In genomic region chr2:128602699-128603101, GRCh38 we compare ENCODE assay signal across 13 cellular contexts.
DNase-seq lines count a peak whose midpoint lies in the region; ATAC-seq, FAIRE-seq and TF ChIP-seq lines count a peak whose summit lies in the region.
"Had no signal": no experiment of that assay in that cellular context is flagged by ENCODE, and none has a peak within 500 bp of the region (broad histone marks: within the 10 kb centered on the region; RNA-seq: fewer than 3 reads in every experiment).

No MANE protein-coding gene starts in this region.

- TF ChIP-seq CTCF in right lobe of liver (IDR thresholded peaks at IDR 0.05), result no peak
- no peak for TF ChIP-seq CTCF in HepG2 (CRISPR knock-in tag; IDR thresholded peaks at IDR 0.05)
- TF ChIP-seq CTCF in RWPE2 (IDR thresholded peaks at IDR 0.05; ENCODE audit: poor library complexity, severe bottlenecking), result no peak
- TF ChIP-seq CTCF in lower lobe of right lung (IDR thresholded peaks at IDR 0.05), result no peak
- TF ChIP-seq CTCF in upper lobe of right lung (IDR thresholded peaks at IDR 0.05), result no peak
- no peak for TF ChIP-seq CTCF in smooth muscle cell (IDR thresholded peaks at IDR 0.05; ENCODE audit: borderline replicate concordance, insufficient read depth, poor library complexity, severe bottlenecking)

- ATAC-seq in right lobe of liver, result no peak
- no peak for ATAC-seq in HepG2
- ATAC-seq in RWPE2 (ENCODE audit: low read depth), result no peak
- no peak for ATAC-seq in lower lobe of right lung
- ATAC-seq in upper lobe of right lung, result no peak

- POLR2A ChIA-PET in HepG2 (lab: Yijun Ruan, JAX), result no interaction called here

- H3K4me3 ChIP-seq in right lobe of liver (no peak overlapping the region), HepG2 (replicated peaks in 1 of 3; ENCODE audit: insufficient read depth in 1 of 3, low read depth in 2 of 3, low read length in 3 of 3) (no peak overlapping the region), RWPE2 (ENCODE audit: severe bottlenecking) (no peak overlapping the region), lower lobe of right lung (no peak overlapping the region), upper lobe of right lung (no peak overlapping the region), smooth muscle cell (no peak overlapping the region)

- H3K4me2 ChIP-seq in HepG2 (ENCODE audit: low read depth, low read length), result no peak overlapping the region
- H3K4me2 ChIP-seq in smooth muscle cell, result no peak overlapping the region

- TF ChIP-seq RAD21 in HepG2 (CRISPR knock-in tag; IDR thresholded peaks at IDR 0.05), result no peak

- no peaks in the 10 kb centered on the region for H3K79me2 ChIP-seq in HepG2 (ENCODE audit: insufficient read depth, low read length)
- H3K79me2 ChIP-seq in smooth muscle cell (ENCODE audit: low read depth), result no peaks in the 10 kb centered on the region

- H4K20me1 ChIP-seq in HepG2 (ENCODE audit: insufficient read depth, low read length) (no peaks in the 10 kb centered on the region), smooth muscle cell (ENCODE audit: low read depth) (no peaks in the 10 kb centered on the region)

- no peaks in the 10 kb centered on the region for H3F3A ChIP-seq in smooth muscle cell (ENCODE audit: low read depth)

- H3K36me3 ChIP-seq in right lobe of liver, result no peaks in the 10 kb centered on the region
- no peaks in the 10 kb centered on the region for H3K36me3 ChIP-seq in HepG2 (replicated peaks in 1 of 2; ENCODE audit: control insufficient read depth in 1 of 2, insufficient read depth in 2 of 2, low read length in 2 of 2)
- H3K36me3 ChIP-seq in RWPE2 (ENCODE audit: low read depth), result no peaks in the 10 kb centered on the region
- no peaks in the 10 kb centered on the region for H3K36me3 ChIP-seq in lower lobe of right lung
- H3K36me3 ChIP-seq in upper lobe of right lung, result no peaks in the 10 kb centered on the region
- H3K36me3 ChIP-seq in smooth muscle cell (ENCODE audit: low read depth), result no peaks in the 10 kb centered on the region

- H3K27me3 ChIP-seq in right lobe of liver (no peaks in the 10 kb centered on the region), HepG2 (ENCODE audit: control insufficient read depth in 1 of 2, insufficient read depth in 2 of 2, low read length in 2 of 2) (peaks cover 3 to 26% of the 10 kb centered on the region in 2 experiments; a peak in 4 of 5 replicates), RWPE2 (ENCODE audit: insufficient read depth, poor library complexity, severe bottlenecking) (no peaks in the 10 kb centered on the region), lower lobe of right lung (ENCODE audit: low read depth) (no peaks in the 10 kb centered on the region), upper lobe of right lung (no peaks in the 10 kb centered on the region), smooth muscle cell (ENCODE audit: low read depth) (no peaks in the 10 kb centered on the region)

- BruUV-seq in HepG2 (replicated peaks; lab: Mats Ljungman, UMichigan), result no TSS peak

- H3K9ac ChIP-seq in HepG2 (ENCODE audit: insufficient read depth, low read depth, low read length) (no peak overlapping the region), smooth muscle cell (ENCODE audit: low read depth) (no peak overlapping the region)

- H3K4me1 ChIP-seq in right lobe of liver (no peaks in the 10 kb centered on the region), HepG2 (ENCODE audit: insufficient read depth, low read length) (no peaks in the 10 kb centered on the region), RWPE2 (ENCODE audit: insufficient read depth, poor library complexity, severe bottlenecking) (no peaks in the 10 kb centered on the region), lower lobe of right lung (peaks cover 6% of the 10 kb centered on the region), upper lobe of right lung (no peaks in the 10 kb centered on the region), smooth muscle cell (ENCODE audit: low read depth) (no peaks in the 10 kb centered on the region)

- H3K9me3 ChIP-seq in right lobe of liver (no peaks in the 10 kb centered on the region), HepG2 (ENCODE audit: low read length) (no peaks in the 10 kb centered on the region), RWPE2 (ENCODE audit: severe bottlenecking) (no peaks in the 10 kb centered on the region), lower lobe of right lung (no peaks in the 10 kb centered on the region), upper lobe of right lung (no peaks in the 10 kb centered on the region), smooth muscle cell (replicated peaks; ENCODE audit: low read depth) (no peaks in the 10 kb centered on the region)

- no peak for TF ChIP-seq POLR2A in right lobe of liver (IDR thresholded peaks at IDR 0.05)
- TF ChIP-seq POLR2A in HepG2 (IDR thresholded peaks at IDR 0.05; ENCODE audit: insufficient read depth in 1 of 2, low read depth in 2 of 2, low read length in 2 of 2), result no peak

- TF ChIP-seq EP300 in HepG2 (IDR thresholded peaks at IDR 0.05; ENCODE audit: low read depth in 2 of 2, low read length in 2 of 2) (no peak), HepG2 (CRISPR knock-in tag; IDR thresholded peaks at IDR 0.05; ENCODE audit: borderline replicate concordance) (no peak)

- H2AFZ ChIP-seq in HepG2 (ENCODE audit: low read length) (no peak overlapping the region), smooth muscle cell (ENCODE audit: low read depth) (no peak overlapping the region)

- WGBS in right lobe of liver (ENCODE audit: insufficient coverage, low coverage, low lambda C conversion rate, missing lambda C conversion rate), result 94% methylated on average over 3 of the region's 14 CpGs
- WGBS in HepG2 (ENCODE audit: low lambda C conversion rate), result 75% methylated on average over 7 of the region's 14 CpGs
- WGBS in smooth muscle cell (ENCODE audit: low lambda C conversion rate), result 96% methylated on average over 13 of the region's 14 CpGs

- CTCF ChIA-PET in HepG2 (lab: Yijun Ruan, JAX; ENCODE audit: low intra/inter-chr PET ratio, low total read pairs), result no interaction called here

- FAIRE-seq in HepG2 (lab: Jason Lieb, UNC), result no peak
- FAIRE-seq: H54 had no signal

- intact Hi-C loops in right lobe of liver (cut with DNase I), result loop anchor here in 1 of 2 donors (10.0 kb wide), 1 partner anchor 158 kb away; no protein-coding TSS in a partner anchor
- intact Hi-C loops in HepG2 (cut with micrococcal nuclease; ENCODE audit: unreplicated experiment), result no loop called here
- intact Hi-C loops in lower lobe of right lung (cut with DNase I), result no loop called here
- intact Hi-C loops in upper lobe of right lung (cut with DNase I), result no loop called here

- H3K27ac ChIP-seq in right lobe of liver, result no peak overlapping the region
- H3K27ac ChIP-seq in HepG2 (ENCODE audit: extremely low read length, insufficient read depth, low read length), result no peak overlapping the region
- H3K27ac ChIP-seq in RWPE2 (ENCODE audit: poor library complexity, severe bottlenecking), result no peak overlapping the region
- H3K27ac ChIP-seq in lower lobe of right lung, result no peak overlapping the region
- H3K27ac ChIP-seq in upper lobe of right lung, result no peak overlapping the region
- no peak overlapping the region for H3K27ac ChIP-seq in smooth muscle cell (ENCODE audit: low read depth)

- DNase-seq in right lobe of liver (peak in 2 of 3 donors; percentile 33 to 44), HepG2 (ENCODE audit: low spot score) (no peak), RWPE2 (ENCODE audit: low spot score) (peak; percentile 23), lower lobe of right lung (peak; percentile 25), upper lobe of right lung (peak; percentile 57), smooth muscle cell (lab: John Stamatoyannopoulos, UW; ENCODE audit: unreplicated experiment) (no peak), GM03348 (ENCODE audit: low spot score) (no peak)
- DNase-seq: DMS 273 treated with DMSO at 0.1 percent for 48 hours, NCI-H1417, NCI-H2029 treated with DMSO at 0.1 percent for 48 hours, NCI-H510A treated with DMSO at 0.1 percent for 48 hours, RPMI8226 had no signal

- in situ Hi-C loops in HepG2 (cut with HindIII; ENCODE audit: extremely low pct_ligation_motif_present, low pct_unique_long_range_greater_than_20kb), result no loop called here

TF ChIP-seq in HepG2, 621 proteins besides CTCF, POLR2A, EP300 and RAD21 (continues in another document):
- TF ChIP-seq CREB3 (CRISPR knock-in tag; IDR thresholded peaks at IDR 0.05), result no peak
- TF ChIP-seq ZNF543 (CRISPR knock-in tag; IDR thresholded peaks at IDR 0.05), result no peak
- no peak for TF ChIP-seq ZNF468 (CRISPR knock-in tag; IDR thresholded peaks at IDR 0.05)
- TF ChIP-seq ZNF720 (CRISPR knock-in tag; IDR thresholded peaks at IDR 0.05), result no peak
- no peak for TF ChIP-seq SNAPC2 (CRISPR knock-in tag; IDR thresholded peaks at IDR 0.05)
- TF ChIP-seq TFDP2 (CRISPR knock-in tag; IDR thresholded peaks at IDR 0.05), result no peak

Comparison
In these comparisons a context has a peak if more than half of its experiments do, and no peak if none do; other contexts are left out.
1. DNase-seq: peak in right lobe of liver (2 of 3), RWPE2 (single experiment), lower lobe of right lung (single experiment) and upper lobe of right lung (single experiment); none in HepG2 (single experiment), smooth muscle cell (single experiment) and GM03348 (single experiment).